ENCODE assay signal across 8 cellular contexts in genomic region chr15:55498109-55498938, GRCh38. TPM values are rescaled to one million over a fixed set of nuclear protein-coding genes. Genes with fewer than 3 reads are reported as not detected.
DNase-seq lines count a peak whose midpoint lies in the region; ATAC-seq and TF ChIP-seq lines count a peak whose summit lies in the region.
"Not testable (repeated sequence)": the region's sequence is repeated elsewhere in the genome, so short reads cannot be mapped to it uniquely, and the experiment has no call there.

No MANE protein-coding gene starts in this region.

- H3K36me3 ChIP-seq in BJ (ENCODE audit: control insufficient read depth, insufficient read depth, low read length); left lung: not testable (repeated sequence)

- H3K9me3 Mint-ChIP-seq in activated CD4-positive, alpha-beta T cell treated with anti-CD3 and anti-CD28 coated beads, Interleukin-2, amount 10 ng/mL, durations not matched to agents 7 days and 5 days; dendritic cell treated with granulocyte-macrophage colony-stimulating factor and Interleukin-4, amounts not matched to agents 40 ng/mL and 50 ng/mL, for 4 days: not testable (repeated sequence)

- CTCF ChIA-PET in BJ (lab: Yijun Ruan, JAX) = interaction anchor here (0.6 to 0.7 kb wide), 2 partner anchors 21 to 31 kb away, joined by 5 read pairs; no protein-coding TSS in a partner anchor
- CTCF ChIA-PET in activated CD4-positive, alpha-beta T cell treated with anti-CD3 and anti-CD28 coated beads, Interleukin-2, amount 10 ng/mL, durations not matched to agents 7 days and 5 days (lab: Charles Lee) = not testable (repeated sequence)

- peaks cover 4 to 16% of the 10 kb centered on the region in 2 donors for H3K4me1 ChIP-seq in left lung

- H3K4me3 Mint-ChIP-seq in activated CD4-positive, alpha-beta T cell treated with anti-CD3 and anti-CD28 coated beads, Interleukin-2, amount 10 ng/mL, durations not matched to agents 7 days and 5 days = peak overlapping the region; percentile 81
- peak overlapping the region; percentile 84 for H3K4me3 Mint-ChIP-seq in dendritic cell treated with granulocyte-macrophage colony-stimulating factor and Interleukin-4, amounts not matched to agents 40 ng/mL and 50 ng/mL, for 4 days

- peak overlapping the region; percentile 50 for H3K4me3 ChIP-seq in BJ (ENCODE audit: low read depth, low read length)
- H3K4me3 ChIP-seq in left lung = peak overlapping the region; percentile 69 to 72

- not testable (repeated sequence) for H3K27me3 ChIP-seq in BJ (ENCODE audit: control insufficient read depth, insufficient read depth, low read length); left lung

- not testable (repeated sequence) for H3K27me3 Mint-ChIP-seq in activated CD4-positive, alpha-beta T cell treated with anti-CD3 and anti-CD28 coated beads, Interleukin-2, amount 10 ng/mL, durations not matched to agents 7 days and 5 days
- H3K27me3 Mint-ChIP-seq in dendritic cell treated with granulocyte-macrophage colony-stimulating factor and Interleukin-4, amounts not matched to agents 40 ng/mL and 50 ng/mL, for 4 days = peaks cover 11% of the 10 kb centered on the region

- peak overlapping the region; percentile 58 for H3K27ac Mint-ChIP-seq in activated CD4-positive, alpha-beta T cell treated with anti-CD3 and anti-CD28 coated beads, Interleukin-2, amount 10 ng/mL, durations not matched to agents 7 days and 5 days
- peak overlapping the region; percentile 61 for H3K27ac Mint-ChIP-seq in dendritic cell treated with granulocyte-macrophage colony-stimulating factor and Interleukin-4, amounts not matched to agents 40 ng/mL and 50 ng/mL, for 4 days

- H3K36me3 Mint-ChIP-seq in activated CD4-positive, alpha-beta T cell treated with anti-CD3 and anti-CD28 coated beads, Interleukin-2, amount 10 ng/mL, durations not matched to agents 7 days and 5 days (ENCODE audit: low read depth); dendritic cell treated with granulocyte-macrophage colony-stimulating factor and Interleukin-4, amounts not matched to agents 40 ng/mL and 50 ng/mL, for 4 days (ENCODE audit: low read depth): not testable (repeated sequence)

- H3K9me3 ChIP-seq in left lung = not testable (repeated sequence)

- H3K27ac ChIP-seq in left lung = peak overlapping the region in 1 of 2 donors; percentile 59

- intact Hi-C loops in dendritic cell treated with granulocyte-macrophage colony-stimulating factor and Interleukin-4, amounts not matched to agents 40 ng/mL and 50 ng/mL, for 4 days (cut with micrococcal nuclease) = loop anchor here (5.0 kb wide), 1 partner anchor 301 kb away; the partner anchor contains the start of gene RSL24D1
- intact Hi-C loops in left lung (cut with DNase I) = not testable (repeated sequence)

- POLR2A ChIA-PET in BJ (lab: Charles Lee) = not testable (repeated sequence)
- POLR2A ChIA-PET in activated CD4-positive, alpha-beta T cell treated with anti-CD3 and anti-CD28 coated beads, Interleukin-2, amount 10 ng/mL, durations not matched to agents 7 days and 5 days (lab: Charles Lee) = interaction anchor here (0.5 kb wide), 1 partner anchor 424 kb away, joined by 3 read pairs; no protein-coding TSS in a partner anchor

- ATAC-seq in HG03432 (IDR thresholded peaks at IDR 0.05; ENCODE audit: unreplicated experiment) (peak; percentile 100), left lung (peak; percentile 100)

- peaks cover 11% of the 10 kb centered on the region for H3K4me1 Mint-ChIP-seq in activated CD4-positive, alpha-beta T cell treated with anti-CD3 and anti-CD28 coated beads, Interleukin-2, amount 10 ng/mL, durations not matched to agents 7 days and 5 days
- H3K4me1 Mint-ChIP-seq in dendritic cell treated with granulocyte-macrophage colony-stimulating factor and Interleukin-4, amounts not matched to agents 40 ng/mL and 50 ng/mL, for 4 days (ENCODE audit: low read depth) = peaks cover 10% of the 10 kb centered on the region

- DNase-seq in BJ (ENCODE audit: low read depth) (peak; percentile 39), GM19240 (ENCODE audit: insufficient read length, low spot score) (peak; percentile 53), NCI-H524 treated with DMSO at 0.1 percent for 48 hours (lab: John Stamatoyannopoulos, UW) (peak; percentile 83), left lung (peak; percentile 90 to 98)
- DNase-seq in activated CD4-positive, alpha-beta T cell treated with anti-CD3 and anti-CD28 coated beads, Interleukin-2, amount 10 ng/mL, durations not matched to agents 7 days and 5 days = peak; percentile 79
- peak; percentile 39 to 63 for DNase-seq in stimulated activated CD4-positive, alpha-beta T cell treated with anti-CD3 and anti-CD28 coated beads, Interleukin-1b, Interleukin-23, amount 100 ng/mL, for 4 hours (ENCODE audit: low read depth in 2 of 2)

- TF ChIP-seq CTCF in BJ (IDR thresholded peaks at IDR 0.05; ENCODE audit: insufficient read depth, low read depth, low read length); left lung (IDR thresholded peaks at IDR 0.05): not testable (repeated sequence)

RNA-seq across cellular contexts. Expression of gene DNAAF4, which starts 9.7 kb away (rescaled TPM):
- polyA plus RNA-seq in BJ (2011; rRNA removed) = 1.0 and 1.1 TPM in 2 replicates
- polyA minus RNA-seq in BJ (2011; rRNA and poly(A)+ RNA removed) = 1.2 TPM in 1 of 2 replicates, not detected in the other
- not detected for total RNA-seq in activated CD4-positive, alpha-beta T cell treated with anti-CD3 and anti-CD28 coated beads, Interleukin-2, amount 10 ng/mL, durations not matched to agents 7 days and 5 days
- total RNA-seq in left lung = 1 to 10 TPM; 4.1 to 4.9 TPM

Comparison
In these comparisons a context has a peak if more than half of its experiments do, and no peak if none do; other contexts are left out.
1. DNase-seq: peak in every context shown above with its lines; median percentile 94 in left lung; 83 in NCI-H524 treated with DMSO at 0.1 percent for 48 hours; 79 in activated CD4-positive, alpha-beta T cell treated with anti-CD3 and anti-CD28 coated beads, Interleukin-2, amount 10 ng/mL, durations not matched to agents 7 days and 5 days; 53 in GM19240; 51 in stimulated activated CD4-positive, alpha-beta T cell treated with anti-CD3 and anti-CD28 coated beads, Interleukin-1b, Interleukin-23, amount 100 ng/mL, for 4 hours; 39 in BJ.
2. RNA of gene DNAAF4, which starts 9.7 kb away (total RNA-seq): 4.1 to 4.9 TPM in left lung; not detected in activated CD4-positive, alpha-beta T cell treated with anti-CD3 and anti-CD28 coated beads, Interleukin-2, amount 10 ng/mL, durations not matched to agents 7 days and 5 days; every median in the first group is over 4 times any median in the second.